In genomic region chr9:37485389-37486255, GRCh38 we compare ENCODE assay signal across 8 cellular contexts. TPM values are rescaled to one million over a fixed set of nuclear protein-coding genes. Genes with fewer than 3 reads are reported as not detected.
DNase-seq lines count a peak whose midpoint lies in the region; ATAC-seq and TF ChIP-seq lines count a peak whose summit lies in the region.

TSS of gene POLR1E (plus strand) at chr9:37485948. CDS start at chr9:37486048, 100 bp downstream.

- H3K27ac Mint-ChIP-seq in nephron = peak within 1 kb of the TSS; percentile 50 to 92 (median 83)

- H3K4me3 Mint-ChIP-seq in nephron = peak within 1 kb of the TSS; percentile 96 to 98 (median 98)

- TF ChIP-seq CTCF in fibroblast of pulmonary artery (IDR thresholded peaks at IDR 0.05; ENCODE audit: low read length, missing control alignments) (no peak), nephron (IDR thresholded peaks at IDR 0.05; ENCODE audit: unreplicated experiment in 3 of 3) (no peak)

- no peaks in the 10 kb centered on the region for H3K27me3 ChIP-seq in H7 (ENCODE audit: control insufficient read depth, insufficient read depth, low read length)

- no peaks in the 10 kb centered on the region for H3K9me3 Mint-ChIP-seq in nephron

- peaks cover 4% of the 10 kb centered on the region for H3K36me3 ChIP-seq in H7 (replicated peaks; ENCODE audit: control insufficient read depth, insufficient read depth, low read length)

- TF ChIP-seq POLR2A in Raji (IDR thresholded peaks at IDR 0.05; ENCODE audit: insufficient read depth, low read depth, low read length) = peak; percentile 98

- H3K4me3 ChIP-seq in H7 (ENCODE audit: insufficient read depth, low read depth, low read length) = peak within 1 kb of the TSS; percentile 98
- peak within 1 kb of the TSS; percentile 78 for H3K4me3 ChIP-seq in fibroblast of pulmonary artery (replicated peaks; ENCODE audit: low read depth, low read length)

- H3K4me1 Mint-ChIP-seq in nephron = peaks cover 26% of the 10 kb centered on the region

- no peaks in the 10 kb centered on the region for H3K27me3 Mint-ChIP-seq in nephron (ENCODE audit: low read depth)

- DNase-seq in ELR (ENCODE audit: low read depth) (peak; percentile 97), H7 (peak; percentile 97), M059J (ENCODE audit: low read depth) (peak; percentile 98), fibroblast of pulmonary artery (ENCODE audit: low read depth) (peak; percentile 91)
- DNase-seq in activated T-helper 9 cell treated with anti-CD3 and anti-CD28 coated beads, Interleukin-2, amount 50 U/mL, for 16 hours (ENCODE audit: low read depth) = peak; percentile 94
- peak; percentile 98 for DNase-seq in stimulated activated naive CD8-positive, alpha-beta T cell treated with anti-CD3 and anti-CD28 coated beads, Interleukin-15, Interleukin-2, amounts not matched to agents 100 U/mL and 50 U/mL, for 24 hours

- peak; percentile 97 for ATAC-seq in stimulated activated naive CD8-positive, alpha-beta T cell treated with anti-CD3 and anti-CD28 coated beads, Interleukin-15, Interleukin-2, amounts not matched to agents 100 U/mL and 50 U/mL, for 24 hours

- peaks cover 13% of the 10 kb centered on the region for H3K36me3 Mint-ChIP-seq in nephron (ENCODE audit: low read depth)

RNA-seq across cellular contexts. Expression of gene POLR1E, which starts in this region (rescaled TPM):
- 33.5 and 41.3 TPM in 2 replicates for total RNA-seq in H7 (2014; rRNA removed; shearing (Covaris generic))
- 32.8 and 43.0 TPM in 2 replicates for total RNA-seq in M059J (2014; rRNA removed; shearing (Covaris generic))

Comparison
In these comparisons a context has a peak if more than half of its experiments do, and no peak if none do; other contexts are left out.
1. Peak in every context shown above with its lines: DNase-seq, ATAC-seq and H3K4me3 ChIP-seq.